18 cellular contexts compared by ENCODE assay signal in the genomic region with DNA sequence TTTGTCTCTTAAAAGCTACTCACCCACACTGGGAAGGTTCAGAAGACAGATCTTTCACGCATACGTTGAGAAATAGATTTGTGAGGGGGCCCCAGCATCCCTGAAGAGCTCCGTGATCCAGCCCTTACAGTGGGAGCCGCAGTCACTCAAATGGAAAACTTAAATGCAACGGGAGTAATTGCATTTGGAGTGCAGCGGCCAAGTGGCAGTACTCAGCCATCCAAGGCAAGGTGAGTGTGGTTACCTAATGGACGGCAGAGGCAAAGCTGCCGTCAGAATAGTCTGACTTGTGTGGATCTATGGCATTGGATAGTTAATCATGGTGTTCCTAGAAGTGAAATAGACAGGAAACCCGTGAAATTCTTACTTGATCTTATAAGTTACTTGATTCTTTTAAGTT.
"Had no signal": no experiment of that assay in that cellular context is flagged by ENCODE, and none has a peak within 500 bp of the region (broad histone marks: within the 10 kb centered on the region; RNA-seq: fewer than 3 reads in every experiment).

No MANE protein-coding gene starts in this region.

- ATAC-seq: gastrocnemius medialis; sciatic nerve; stimulated activated memory B cell treated with anti-CD40 and anti-IgM and Interleukin-4, amounts not matched to agents 10 μg/mL and 1 μg/mL and 100 μg/mL, for 72 hours; WTC11 had no signal

- H3K27me3 Mint-ChIP-seq: activated naive CD4-positive, alpha-beta T cell treated with anti-CD3 and anti-CD28 coated beads, Interleukin-2, amount 10 ng/mL, durations not matched to agents 7 days and 5 days; stimulated activated memory B cell treated with anti-CD40 and anti-IgM and Interleukin-4, amounts not matched to agents 10 μg/mL and 1 μg/mL and 100 μg/mL, for 72 hours had no signal

- H3K9me3 Mint-ChIP-seq: activated naive CD4-positive, alpha-beta T cell treated with anti-CD3 and anti-CD28 coated beads, Interleukin-2, amount 10 ng/mL, durations not matched to agents 7 days and 5 days; stimulated activated memory B cell treated with anti-CD40 and anti-IgM and Interleukin-4, amounts not matched to agents 10 μg/mL and 1 μg/mL and 100 μg/mL, for 72 hours; WTC11 had no signal

- H3K9me3 ChIP-seq: esophagus muscularis mucosa, gastrocnemius medialis, stomach had no signal

- H3K36me3 Mint-ChIP-seq: activated naive CD4-positive, alpha-beta T cell treated with anti-CD3 and anti-CD28 coated beads, Interleukin-2, amount 10 ng/mL, durations not matched to agents 7 days and 5 days; stimulated activated memory B cell treated with anti-CD40 and anti-IgM and Interleukin-4, amounts not matched to agents 10 μg/mL and 1 μg/mL and 100 μg/mL, for 72 hours; WTC11 had no signal

- H3K4me3 ChIP-seq: coronary artery, esophagus muscularis mucosa, gastrocnemius medialis, stomach had no signal

- H3K27me3 ChIP-seq: esophagus muscularis mucosa, gastrocnemius medialis, stomach had no signal

- H3K36me3 ChIP-seq: gastrocnemius medialis had no signal

- FAIRE-seq: small intestine had no signal

- DNase-seq: activated effector memory CD4-positive, alpha-beta T cell treated with Interleukin-2 at 50 U/mL for 16 hours; activated naive CD4-positive, alpha-beta T cell treated with anti-CD3 and anti-CD28 coated beads, Interleukin-2, amount 10 ng/mL, durations not matched to agents 7 days and 5 days; activated T-cell treated with anti-CD3 and anti-CD28 coated beads, Interleukin-2, amount 50 U/mL, for 1 hour; amygdala; cerebellar nuclear complex; gastrocnemius medialis; hypothalamus; midbrain; nucleus accumbens; stimulated activated CD4-positive, alpha-beta T cell treated with anti-CD3 and anti-CD28 coated beads, Interleukin-15, amount 100 ng/mL, for 24 hours; stomach; T1000 had no signal

- H3K27ac Mint-ChIP-seq: activated naive CD4-positive, alpha-beta T cell treated with anti-CD3 and anti-CD28 coated beads, Interleukin-2, amount 10 ng/mL, durations not matched to agents 7 days and 5 days; stimulated activated memory B cell treated with anti-CD40 and anti-IgM and Interleukin-4, amounts not matched to agents 10 μg/mL and 1 μg/mL and 100 μg/mL, for 72 hours; WTC11 had no signal

- H3K4me3 Mint-ChIP-seq: activated naive CD4-positive, alpha-beta T cell treated with anti-CD3 and anti-CD28 coated beads, Interleukin-2, amount 10 ng/mL, durations not matched to agents 7 days and 5 days; stimulated activated memory B cell treated with anti-CD40 and anti-IgM and Interleukin-4, amounts not matched to agents 10 μg/mL and 1 μg/mL and 100 μg/mL, for 72 hours; WTC11 had no signal
